8 cellular contexts compared by ENCODE assay signal in genomic region chr1:159936284-159936904, GRCh38. TPM values are rescaled to one million over a fixed set of nuclear protein-coding genes. Genes with fewer than 3 reads are reported as not detected.
A peak's percentile ranks its signal among the peaks of the same experiment; 100 is the strongest.
DNase-seq lines count a peak whose midpoint lies in the region.

No MANE protein-coding gene starts in this region.

- no peaks in the 10 kb centered on the region for H3K36me3 ChIP-seq in MG63

- peaks cover 18% of the 10 kb centered on the region for H3K4me1 Mint-ChIP-seq in T-helper 2 cell treated with Interferon-gamma antibody and Interleukin-4, amounts not matched to agents 5 μg/mL and 100 μg/mL, for 36 hours (ENCODE audit: low read depth)

- H3K27me3 Mint-ChIP-seq in T-helper 2 cell treated with Interferon-gamma antibody and Interleukin-4, amounts not matched to agents 5 μg/mL and 100 μg/mL, for 36 hours (ENCODE audit: low read depth) = peaks cover 14% of the 10 kb centered on the region

- H3K27me3 ChIP-seq in MG63 = no peaks in the 10 kb centered on the region

- H3K36me3 Mint-ChIP-seq in T-helper 2 cell treated with Interferon-gamma antibody and Interleukin-4, amounts not matched to agents 5 μg/mL and 100 μg/mL, for 36 hours (ENCODE audit: low read depth) = no peaks in the 10 kb centered on the region

- H3K4me3 ChIP-seq in MG63 = no peak overlapping the region

- DNase-seq in NCI-H345 (lab: John Stamatoyannopoulos, UW) (peak; percentile 46), NCI-H345 treated with DMSO at 0.1 percent for 48 hours (lab: John Stamatoyannopoulos, UW; ENCODE audit: unreplicated experiment) (no peak), MG63 (peak; percentile 64), anterior cingulate cortex (lab: John Stamatoyannopoulos, UW) (peak in 30 of 58 donors; percentile 9 to 40 (median 21)), hepatic stellate cell (ENCODE audit: low spot score) (peak; percentile 81), mesenteric fat pad (ENCODE audit: low spot score) (no peak)
- peak; percentile 72 for DNase-seq in T-helper 2 cell treated with Interferon-gamma antibody and Interleukin-4, amounts not matched to agents 5 μg/mL and 100 μg/mL, for 36 hours (ENCODE audit: low spot score)
- DNase-seq in stimulated activated CD4-positive, alpha-beta T cell treated with anti-CD3 and anti-CD28 coated beads, Interleukin-12 subunit alpha, Interleukin-12 subunit beta, amount 100 ng/mL, for 4 hours = peak; percentile 86

- H3K9me3 ChIP-seq in MG63 = no peaks in the 10 kb centered on the region

- H3K9me3 Mint-ChIP-seq in T-helper 2 cell treated with Interferon-gamma antibody and Interleukin-4, amounts not matched to agents 5 μg/mL and 100 μg/mL, for 36 hours = no peaks in the 10 kb centered on the region

- H3K27ac Mint-ChIP-seq in T-helper 2 cell treated with Interferon-gamma antibody and Interleukin-4, amounts not matched to agents 5 μg/mL and 100 μg/mL, for 36 hours = no peak overlapping the region

- no peak overlapping the region for H3K4me3 Mint-ChIP-seq in T-helper 2 cell treated with Interferon-gamma antibody and Interleukin-4, amounts not matched to agents 5 μg/mL and 100 μg/mL, for 36 hours

RNA-seq across cellular contexts. Expression of gene IGSF9, which starts 9.0 kb away (rescaled TPM):
- not detected in 2 replicates for total RNA-seq in MG63 (2014; rRNA removed; shearing (Covaris generic); ENCODE audit: low replicate concordance)
- 0.13 TPM for total RNA-seq in mesenteric fat pad

RNA-seq across cellular contexts. Expression of gene TAGLN2, which starts 11.1 kb away (rescaled TPM):
- 651 and 1,079 TPM in 2 replicates for total RNA-seq in MG63 (2014; rRNA removed; shearing (Covaris generic); ENCODE audit: low replicate concordance)
- 314 TPM for total RNA-seq in mesenteric fat pad

RNA-seq across cellular contexts. Expression of gene SLAMF9, which starts 17.6 kb away (rescaled TPM):
- not detected in 2 replicates for total RNA-seq in MG63 (2014; rRNA removed; shearing (Covaris generic); ENCODE audit: low replicate concordance)
- not detected for total RNA-seq in mesenteric fat pad

RNA-seq across cellular contexts. Expression of gene CFAP45, which starts 36.4 kb away (rescaled TPM):
- 0.10 and 0.39 TPM in 2 replicates for total RNA-seq in MG63 (2014; rRNA removed; shearing (Covaris generic); ENCODE audit: low replicate concordance)
- total RNA-seq in mesenteric fat pad = 0.64 TPM

Comparison
In these comparisons a context has a peak if more than half of its experiments do, and no peak if none do; other contexts are left out.
1. DNase-seq: peak in NCI-H345 (single experiment), MG63 (single experiment), T-helper 2 cell treated with Interferon-gamma antibody and Interleukin-4, amounts not matched to agents 5 μg/mL and 100 μg/mL, for 36 hours (single experiment), anterior cingulate cortex (30 of 58), hepatic stellate cell (single experiment) and stimulated activated CD4-positive, alpha-beta T cell treated with anti-CD3 and anti-CD28 coated beads, Interleukin-12 subunit alpha, Interleukin-12 subunit beta, amount 100 ng/mL, for 4 hours (single experiment); none in NCI-H345 treated with DMSO at 0.1 percent for 48 hours (single experiment) and mesenteric fat pad (single experiment).